In the genomic region with DNA sequence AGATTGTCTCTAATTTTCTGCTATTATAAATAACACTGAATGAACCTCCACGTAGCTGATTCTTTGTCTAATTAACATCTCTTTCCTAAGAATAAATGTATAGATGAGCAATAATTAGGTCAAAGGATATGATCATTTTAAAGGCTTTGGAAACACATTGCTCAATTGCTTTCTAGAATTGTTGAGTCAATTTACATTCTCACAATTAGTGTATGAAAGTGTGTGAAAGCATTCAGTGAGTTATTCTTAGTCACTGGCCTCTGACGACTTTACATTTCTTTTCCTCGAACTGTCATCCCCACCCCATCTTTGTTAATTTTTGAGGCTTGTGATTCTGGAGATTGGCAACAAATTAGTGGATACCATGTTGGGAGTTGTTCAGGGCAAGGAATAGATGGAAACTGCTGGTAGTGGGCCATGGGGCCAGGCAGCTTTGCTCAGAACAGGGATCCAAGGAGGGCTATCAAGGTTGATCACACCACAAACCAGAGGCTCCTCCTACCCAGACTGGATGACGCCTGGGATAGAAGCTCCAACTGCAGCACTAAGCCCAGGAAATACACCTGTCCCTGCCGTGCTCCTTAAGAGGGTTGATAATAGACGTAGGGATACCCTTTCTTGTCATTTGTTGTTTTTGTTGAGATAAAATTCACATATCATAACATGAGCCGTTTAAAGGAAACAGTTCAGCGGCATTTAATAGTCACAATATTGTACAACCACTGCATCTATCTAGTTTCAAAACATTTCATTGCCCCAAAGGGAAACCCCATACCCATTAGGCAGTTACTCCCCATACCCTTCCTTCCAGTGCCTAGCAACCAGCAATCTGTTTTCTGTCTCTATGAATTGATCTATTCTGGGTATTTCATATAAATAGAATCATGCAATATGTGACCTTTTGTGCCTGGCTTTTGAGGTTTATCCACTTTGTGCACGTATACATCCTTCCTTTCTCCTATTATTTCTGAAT, we compare ENCODE assay signal across 13 cellular contexts. TPM values are rescaled to one million over a fixed set of nuclear protein-coding genes. Genes with fewer than 3 reads are reported as not detected.
DNase-seq lines count a peak whose midpoint lies in the region; ATAC-seq and TF ChIP-seq lines count a peak whose summit lies in the region.
"Had no signal": no experiment of that assay in that cellular context is flagged by ENCODE, and none has a peak within 500 bp of the region (broad histone marks: within the 10 kb centered on the region; RNA-seq: fewer than 3 reads in every experiment).

No MANE protein-coding gene starts in this region.

- H3K4me1 Mint-ChIP-seq in activated naive CD8-positive, alpha-beta T cell treated with anti-CD3 and anti-CD28 coated beads, Interleukin-2, amount 50 U/mL, for 24 hours = peaks cover 23% of the 10 kb centered on the region
- H3K4me1 Mint-ChIP-seq in activated naive CD8-positive, alpha-beta T cell treated with anti-CD3 and anti-CD28 coated beads for 36 hours = peaks cover 2% of the 10 kb centered on the region
- H3K4me1 Mint-ChIP-seq: naive B cell had no signal

- H3K36me3 Mint-ChIP-seq in activated naive CD8-positive, alpha-beta T cell treated with anti-CD3 and anti-CD28 coated beads, Interleukin-2, amount 50 U/mL, for 24 hours (ENCODE audit: low read depth) = no peaks in the 10 kb centered on the region
- H3K36me3 Mint-ChIP-seq in activated naive CD8-positive, alpha-beta T cell treated with anti-CD3 and anti-CD28 coated beads for 36 hours = no peaks in the 10 kb centered on the region
- H3K36me3 Mint-ChIP-seq: naive B cell had no signal

- H3K36me3 ChIP-seq in upper lobe of right lung = no peaks in the 10 kb centered on the region

- H3K9me3 ChIP-seq in upper lobe of right lung = no peaks in the 10 kb centered on the region

- H3K9me3 Mint-ChIP-seq in activated naive CD8-positive, alpha-beta T cell treated with anti-CD3 and anti-CD28 coated beads, Interleukin-2, amount 50 U/mL, for 24 hours = no peaks in the 10 kb centered on the region
- H3K9me3 Mint-ChIP-seq in activated naive CD8-positive, alpha-beta T cell treated with anti-CD3 and anti-CD28 coated beads for 36 hours = no peaks in the 10 kb centered on the region
- H3K9me3 Mint-ChIP-seq: naive B cell had no signal

- H3K27ac Mint-ChIP-seq in activated naive CD8-positive, alpha-beta T cell treated with anti-CD3 and anti-CD28 coated beads, Interleukin-2, amount 50 U/mL, for 24 hours = peak overlapping the region; percentile 82
- no peak overlapping the region for H3K27ac Mint-ChIP-seq in activated naive CD8-positive, alpha-beta T cell treated with anti-CD3 and anti-CD28 coated beads for 36 hours
- H3K27ac Mint-ChIP-seq: naive B cell had no signal

- H3K27me3 Mint-ChIP-seq in activated naive CD8-positive, alpha-beta T cell treated with anti-CD3 and anti-CD28 coated beads, Interleukin-2, amount 50 U/mL, for 24 hours = peaks cover 3% of the 10 kb centered on the region
- no peaks in the 10 kb centered on the region for H3K27me3 Mint-ChIP-seq in activated naive CD8-positive, alpha-beta T cell treated with anti-CD3 and anti-CD28 coated beads for 36 hours

- DNase-seq in activated naive CD8-positive, alpha-beta T cell treated with anti-CD3 and anti-CD28 coated beads, Interleukin-2, amount 50 U/mL, for 24 hours = no peak
- DNase-seq in activated naive CD8-positive, alpha-beta T cell treated with anti-CD3 and anti-CD28 coated beads for 36 hours = no peak
- DNase-seq in stimulated activated naive CD8-positive, alpha-beta T cell treated with anti-CD3 and anti-CD28 coated beads, Interleukin-15, Interleukin-2, amounts not matched to agents 100 U/mL and 50 U/mL, for 24 hours = no peak
- DNase-seq in left colon = no peak
- no peak for DNase-seq in upper lobe of right lung
- DNase-seq: EL, MV-4-11, naive B cell, NCI-H748 treated with DMSO at 0.1 percent for 48 hours had no signal

- peak overlapping the region; percentile 15 for H3K4me3 Mint-ChIP-seq in activated naive CD8-positive, alpha-beta T cell treated with anti-CD3 and anti-CD28 coated beads, Interleukin-2, amount 50 U/mL, for 24 hours
- no peak overlapping the region for H3K4me3 Mint-ChIP-seq in activated naive CD8-positive, alpha-beta T cell treated with anti-CD3 and anti-CD28 coated beads for 36 hours
- H3K4me3 Mint-ChIP-seq: naive B cell had no signal

- no peak overlapping the region for H3K4me3 ChIP-seq in upper lobe of right lung

- intact Hi-C loops in left colon (cut with DNase I, micrococcal nuclease) = no loop called here
- intact Hi-C loops in upper lobe of right lung (cut with DNase I) = no loop called here

- H3K27ac ChIP-seq in upper lobe of right lung = no peak overlapping the region

- TF ChIP-seq CTCF in upper lobe of right lung (IDR thresholded peaks at IDR 0.05) = no peak

- peak; percentile 72 for ATAC-seq in activated naive CD8-positive, alpha-beta T cell treated with anti-CD3 and anti-CD28 coated beads, Interleukin-2, amount 50 U/mL, for 24 hours
- ATAC-seq in GM21786 (IDR thresholded peaks at IDR 0.05; ENCODE audit: unreplicated experiment) (peak; percentile 69), HG03575 (IDR thresholded peaks at IDR 0.05; ENCODE audit: extremely low read depth, insufficient number of reproducible peaks, low FRiP score, unreplicated experiment) (peak; percentile 62), GM18517 (IDR thresholded peaks at IDR 0.05; ENCODE audit: unreplicated experiment) (no peak), left colon (no peak), upper lobe of right lung (no peak)
- peak; percentile 80 for ATAC-seq in stimulated activated naive CD8-positive, alpha-beta T cell treated with anti-CD3 and anti-CD28 coated beads, Interleukin-15, Interleukin-2, amounts not matched to agents 100 U/mL and 50 U/mL, for 24 hours
- ATAC-seq: SK-N-SH treated with all-trans-retinoic acid at 6 μM for 48 hours had no signal

- H3K4me1 ChIP-seq in upper lobe of right lung = no peaks in the 10 kb centered on the region

- no peaks in the 10 kb centered on the region for H3K27me3 ChIP-seq in upper lobe of right lung

RNA-seq across cellular contexts. Expression of a gene that starts 27.9 kb away (rescaled TPM):
- 10 to 100 TPM; 54.2 to 56.5 TPM for total RNA-seq in activated naive CD8-positive, alpha-beta T cell treated with anti-CD3 and anti-CD28 coated beads for 36 hours
- total RNA-seq in left colon (10 to 100 TPM; 39.6 to 49.2 TPM), upper lobe of right lung (54.4 TPM)

RNA-seq across cellular contexts. Expression of a gene that starts 49.6 kb away (rescaled TPM):
- total RNA-seq in activated naive CD8-positive, alpha-beta T cell treated with anti-CD3 and anti-CD28 coated beads for 36 hours = not detected
- total RNA-seq in left colon (1 to 10 TPM; 2.4 to 4.2 TPM), upper lobe of right lung (3.7 TPM)

Comparison
In these comparisons a context has a peak if more than half of its experiments do, and no peak if none do; other contexts are left out.
1. ATAC-seq: peak in activated naive CD8-positive, alpha-beta T cell treated with anti-CD3 and anti-CD28 coated beads, Interleukin-2, amount 50 U/mL, for 24 hours (single experiment), GM21786 (single experiment), HG03575 (single experiment) and stimulated activated naive CD8-positive, alpha-beta T cell treated with anti-CD3 and anti-CD28 coated beads, Interleukin-15, Interleukin-2, amounts not matched to agents 100 U/mL and 50 U/mL, for 24 hours (single experiment); none in GM18517 (single experiment), left colon (single experiment) and upper lobe of right lung (single experiment).